In the genomic region with DNA sequence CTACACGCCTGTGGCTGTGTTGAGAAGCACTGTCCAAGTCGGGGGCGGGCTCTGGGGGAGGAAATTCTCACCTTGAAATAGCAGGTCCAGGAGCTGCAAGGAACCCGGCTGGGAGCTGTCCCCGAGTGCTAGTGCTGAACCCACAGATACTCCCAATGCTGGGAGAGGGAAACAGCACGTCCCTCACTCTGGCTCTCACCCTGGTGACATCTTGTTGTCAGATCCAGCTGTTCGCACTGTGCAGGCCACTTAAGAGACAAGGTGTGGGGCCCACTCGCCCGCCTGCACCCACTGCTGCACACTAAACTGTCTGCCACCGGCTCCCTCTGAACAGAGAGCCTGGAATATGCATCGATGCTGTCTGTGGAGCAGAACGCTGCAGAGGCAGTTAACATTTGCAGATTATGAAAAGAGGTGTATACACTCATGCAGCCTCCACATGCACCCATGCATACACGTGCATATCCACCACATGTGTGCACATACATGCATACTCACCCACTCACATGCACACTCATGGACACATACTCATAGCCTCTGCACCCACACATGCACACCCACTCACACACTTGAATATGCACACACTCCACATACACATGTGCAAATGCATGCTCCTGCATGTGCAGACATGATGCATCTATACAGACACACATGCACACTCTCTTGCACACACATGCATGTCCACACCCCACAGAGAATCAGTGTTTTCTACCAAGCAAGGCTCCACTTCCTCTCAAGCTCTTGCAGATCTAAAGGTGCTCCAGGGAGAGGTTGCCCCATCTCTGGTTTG, we compare ENCODE assay signal across 8 cellular contexts. TPM values are rescaled to one million over a fixed set of nuclear protein-coding genes. Genes with fewer than 3 reads are reported as not detected.
DNase-seq lines count a peak whose midpoint lies in the region; ATAC-seq and TF ChIP-seq lines count a peak whose summit lies in the region.

No MANE protein-coding gene starts in this region.

- DNase-seq in DMS 273 (lab: John Stamatoyannopoulos, UW; ENCODE audit: unreplicated experiment) (peak; percentile 70), DMS 273 treated with DMSO at 0.1 percent for 48 hours (lab: John Stamatoyannopoulos, UW) (no peak), fibroblast of the aortic adventitia (ENCODE audit: low read depth) (peak; percentile 46), retina (peak; percentile 52)
- DNase-seq in activated CD4-positive, alpha-beta T cell treated with anti-CD3 and anti-CD28 coated beads, Interleukin-2, amount 10 ng/mL, durations not matched to agents 24 days and 14 days, result peak; percentile 88

- no peaks in the 10 kb centered on the region for H3K36me3 Mint-ChIP-seq in activated CD4-positive, alpha-beta T cell treated with anti-CD3 and anti-CD28 coated beads, Interleukin-2, amount 10 ng/mL, durations not matched to agents 24 days and 14 days (ENCODE audit: low read depth)

- no peak overlapping the region for H3K4me3 ChIP-seq in fibroblast of the aortic adventitia (ENCODE audit: low read depth, low read length)

- H3K9me3 Mint-ChIP-seq in activated CD4-positive, alpha-beta T cell treated with anti-CD3 and anti-CD28 coated beads, Interleukin-2, amount 10 ng/mL, durations not matched to agents 24 days and 14 days, result peaks cover 4% of the 10 kb centered on the region

- no peak overlapping the region for H3K27ac Mint-ChIP-seq in activated CD4-positive, alpha-beta T cell treated with anti-CD3 and anti-CD28 coated beads, Interleukin-2, amount 10 ng/mL, durations not matched to agents 24 days and 14 days

- H3K4me1 Mint-ChIP-seq in activated CD4-positive, alpha-beta T cell treated with anti-CD3 and anti-CD28 coated beads, Interleukin-2, amount 10 ng/mL, durations not matched to agents 24 days and 14 days, result no peaks in the 10 kb centered on the region

- peaks cover 2% of the 10 kb centered on the region for H3K27me3 Mint-ChIP-seq in activated CD4-positive, alpha-beta T cell treated with anti-CD3 and anti-CD28 coated beads, Interleukin-2, amount 10 ng/mL, durations not matched to agents 24 days and 14 days

- ATAC-seq in GM19328 (IDR thresholded peaks at IDR 0.05; ENCODE audit: unreplicated experiment) (no peak), HG03460 (IDR thresholded peaks at IDR 0.05; ENCODE audit: unreplicated experiment) (no peak), HG03139 (IDR thresholded peaks at IDR 0.05; ENCODE audit: unreplicated experiment) (no peak)

- intact Hi-C loops in activated CD4-positive, alpha-beta T cell treated with anti-CD3 and anti-CD28 coated beads, Interleukin-2, amount 10 ng/mL, durations not matched to agents 24 days and 14 days (cut with micrococcal nuclease), result no loop called here

- no peak for TF ChIP-seq CTCF in fibroblast of the aortic adventitia (IDR thresholded peaks at IDR 0.05; ENCODE audit: insufficient read depth, low read length)

- H3K4me3 Mint-ChIP-seq in activated CD4-positive, alpha-beta T cell treated with anti-CD3 and anti-CD28 coated beads, Interleukin-2, amount 10 ng/mL, durations not matched to agents 24 days and 14 days, result no peak overlapping the region

RNA-seq across cellular contexts. Expression of a gene that starts 42.0 kb away (rescaled TPM):
- 0.21 and 0.51 TPM in 2 replicates for total RNA-seq in activated CD4-positive, alpha-beta T cell treated with anti-CD3 and anti-CD28 coated beads, Interleukin-2, amount 10 ng/mL, durations not matched to agents 24 days and 14 days
- 0.18 and 0.74 TPM in 2 replicates for total RNA-seq in fibroblast of the aortic adventitia (ENCODE audit: low replicate concordance)
